Comparison of ENCODE assay signal across 10 cellular contexts in genomic region chr3:196184169-196184432, GRCh38. TPM values are rescaled to one million over a fixed set of nuclear protein-coding genes. Genes with fewer than 3 reads are reported as not detected.
DNase-seq lines count a peak whose midpoint lies in the region; ATAC-seq and TF ChIP-seq lines count a peak whose summit lies in the region.
"Not testable (repeated sequence)": the region's sequence is repeated elsewhere in the genome, so short reads cannot be mapped to it uniquely, and the experiment has no call there.
"Had no signal": no experiment of that assay in that cellular context is flagged by ENCODE, and none has a peak within 500 bp of the region (broad histone marks: within the 10 kb centered on the region; RNA-seq: fewer than 3 reads in every experiment).

No MANE protein-coding gene starts in this region.

- TF ChIP-seq POLR2A in Peyer's patch (IDR thresholded peaks at IDR 0.05), result not testable (repeated sequence)

- H3K27me3 Mint-ChIP-seq in activated CD4-positive, alpha-beta T cell treated with anti-CD3 and anti-CD28 coated beads, Interleukin-2, amount 10 ng/mL, durations not matched to agents 7 days and 5 days; activated T-cell treated with anti-CD3 and anti-CD28 coated beads, Interleukin-2, amount 50 U/mL, for 24 hours; activated naive CD8-positive, alpha-beta T cell treated with anti-CD3 and anti-CD28 coated beads, Interleukin-2, amount 10 ng/mL, durations not matched to agents 7 days and 5 days; memory B cell; stimulated activated memory B cell treated with anti-CD40 and anti-IgM and Interleukin-4, amounts not matched to agents 10 μg/mL and 1 μg/mL and 100 μg/mL, for 72 hours: not testable (repeated sequence)

- not testable (repeated sequence) for TF ChIP-seq CTCF in DND-41 (IDR thresholded peaks at IDR 0.05; ENCODE audit: borderline replicate concordance, extremely low read depth, low read length, poor library complexity, severe bottlenecking); Peyer's patch (IDR thresholded peaks at IDR 0.05)

- H2AFZ ChIP-seq in DND-41 (ENCODE audit: low read depth, low read length), result not testable (repeated sequence)

- ATAC-seq in DND-41 (ENCODE audit: insufficient read depth, low read depth); activated naive CD8-positive, alpha-beta T cell treated with anti-CD3 and anti-CD28 coated beads, Interleukin-2, amount 10 ng/mL, durations not matched to agents 7 days and 5 days (ENCODE audit: low read depth); memory B cell (ENCODE audit: low read depth); stimulated activated memory B cell treated with anti-CD40 and anti-IgM and Interleukin-4, amounts not matched to agents 10 μg/mL and 1 μg/mL and 100 μg/mL, for 72 hours: not testable (repeated sequence)

- H3K36me3 Mint-ChIP-seq in activated CD4-positive, alpha-beta T cell treated with anti-CD3 and anti-CD28 coated beads, Interleukin-2, amount 10 ng/mL, durations not matched to agents 7 days and 5 days (ENCODE audit: low read depth); activated T-cell treated with anti-CD3 and anti-CD28 coated beads, Interleukin-2, amount 50 U/mL, for 24 hours (ENCODE audit: low read depth); activated naive CD8-positive, alpha-beta T cell treated with anti-CD3 and anti-CD28 coated beads, Interleukin-2, amount 10 ng/mL, durations not matched to agents 7 days and 5 days; memory B cell; stimulated activated memory B cell treated with anti-CD40 and anti-IgM and Interleukin-4, amounts not matched to agents 10 μg/mL and 1 μg/mL and 100 μg/mL, for 72 hours: not testable (repeated sequence)

- H3K27ac ChIP-seq in DND-41 (ENCODE audit: low read length), result peak overlapping the region; percentile 88
- H3K27ac ChIP-seq in Peyer's patch, result peak overlapping the region in 3 of 4 donors; percentile 9 to 87 (median 71)

- not testable (repeated sequence) for H3K4me3 Mint-ChIP-seq in activated CD4-positive, alpha-beta T cell treated with anti-CD3 and anti-CD28 coated beads, Interleukin-2, amount 10 ng/mL, durations not matched to agents 7 days and 5 days; activated T-cell treated with anti-CD3 and anti-CD28 coated beads, Interleukin-2, amount 50 U/mL, for 24 hours; activated naive CD8-positive, alpha-beta T cell treated with anti-CD3 and anti-CD28 coated beads, Interleukin-2, amount 10 ng/mL, durations not matched to agents 7 days and 5 days; memory B cell; stimulated activated memory B cell treated with anti-CD40 and anti-IgM and Interleukin-4, amounts not matched to agents 10 μg/mL and 1 μg/mL and 100 μg/mL, for 72 hours

- POLR2A ChIA-PET in activated CD4-positive, alpha-beta T cell treated with anti-CD3 and anti-CD28 coated beads, Interleukin-2, amount 10 ng/mL, durations not matched to agents 7 days and 5 days (lab: Charles Lee); activated naive CD8-positive, alpha-beta T cell treated with anti-CD3 and anti-CD28 coated beads, Interleukin-2, amount 10 ng/mL, durations not matched to agents 7 days and 5 days (lab: Charles Lee): not testable (repeated sequence)

- not testable (repeated sequence) for H3K9me3 ChIP-seq in DND-41 (ENCODE audit: insufficient read depth, low read length, severe bottlenecking); Peyer's patch

- peak overlapping the region; percentile 53; the same call in 1 of the 2 replicates for H3K9ac ChIP-seq in DND-41 (ENCODE audit: low read depth, low read length)

- CTCF ChIA-PET in activated CD4-positive, alpha-beta T cell treated with anti-CD3 and anti-CD28 coated beads, Interleukin-2, amount 10 ng/mL, durations not matched to agents 7 days and 5 days (lab: Charles Lee), result interaction anchor here (0.6 kb wide), 1 partner anchor 65 kb away, joined by 4 read pairs; no protein-coding TSS in a partner anchor

- not testable (repeated sequence) for DNase-seq in DND-41; Peyer's patch; activated CD4-positive, alpha-beta T cell treated with anti-CD3 and anti-CD28 coated beads, Interleukin-2, amount 10 ng/mL, durations not matched to agents 7 days and 5 days; activated T-cell treated with anti-CD3 and anti-CD28 coated beads, Interleukin-2, amount 50 U/mL, for 24 hours; activated naive CD8-positive, alpha-beta T cell treated with anti-CD3 and anti-CD28 coated beads, Interleukin-2, amount 10 ng/mL, durations not matched to agents 7 days and 5 days; memory B cell (ENCODE audit: low spot score in 2 of 2)

- not testable (repeated sequence) for H4K20me1 ChIP-seq in DND-41 (ENCODE audit: insufficient read depth, low read length)

- H3K4me1 ChIP-seq in DND-41 (ENCODE audit: insufficient read depth, low read length) (peaks cover 62% of the 10 kb centered on the region), Peyer's patch (peaks cover 4 to 42% (median 16%) of the 10 kb centered on the region in 4 donors)

- not testable (repeated sequence) for H3K27me3 ChIP-seq in DND-41 (ENCODE audit: insufficient read depth, low read length, poor library complexity); Peyer's patch

- not testable (repeated sequence) for H3K4me3 ChIP-seq in DND-41 (ENCODE audit: low read depth in 1 of 2, low read length in 2 of 2); Peyer's patch

- H3K79me2 ChIP-seq in DND-41 (ENCODE audit: insufficient read depth, low read length), result not testable (repeated sequence)

- peak overlapping the region; percentile 95 for H3K27ac Mint-ChIP-seq in activated CD4-positive, alpha-beta T cell treated with anti-CD3 and anti-CD28 coated beads, Interleukin-2, amount 10 ng/mL, durations not matched to agents 7 days and 5 days
- H3K27ac Mint-ChIP-seq in activated T-cell treated with anti-CD3 and anti-CD28 coated beads, Interleukin-2, amount 50 U/mL, for 24 hours, result peak overlapping the region; percentile 94
- H3K27ac Mint-ChIP-seq in activated naive CD8-positive, alpha-beta T cell treated with anti-CD3 and anti-CD28 coated beads, Interleukin-2, amount 10 ng/mL, durations not matched to agents 7 days and 5 days, result peak overlapping the region; percentile 98
- H3K27ac Mint-ChIP-seq in memory B cell, result peak overlapping the region; percentile 68
- H3K27ac Mint-ChIP-seq in stimulated activated memory B cell treated with anti-CD40 and anti-IgM and Interleukin-4, amounts not matched to agents 10 μg/mL and 1 μg/mL and 100 μg/mL, for 72 hours, result peak overlapping the region; percentile 97

- H3K9me3 Mint-ChIP-seq in activated CD4-positive, alpha-beta T cell treated with anti-CD3 and anti-CD28 coated beads, Interleukin-2, amount 10 ng/mL, durations not matched to agents 7 days and 5 days; activated T-cell treated with anti-CD3 and anti-CD28 coated beads, Interleukin-2, amount 50 U/mL, for 24 hours; activated naive CD8-positive, alpha-beta T cell treated with anti-CD3 and anti-CD28 coated beads, Interleukin-2, amount 10 ng/mL, durations not matched to agents 7 days and 5 days; memory B cell; stimulated activated memory B cell treated with anti-CD40 and anti-IgM and Interleukin-4, amounts not matched to agents 10 μg/mL and 1 μg/mL and 100 μg/mL, for 72 hours: not testable (repeated sequence)

- not testable (repeated sequence) for H3K36me3 ChIP-seq in DND-41 (ENCODE audit: insufficient read depth, low read length); Peyer's patch

- H3K4me2 ChIP-seq in DND-41 (ENCODE audit: insufficient read depth, low read length), result not testable (repeated sequence)

- H3K4me1 Mint-ChIP-seq in activated CD4-positive, alpha-beta T cell treated with anti-CD3 and anti-CD28 coated beads, Interleukin-2, amount 10 ng/mL, durations not matched to agents 7 days and 5 days, result peaks cover 68% of the 10 kb centered on the region
- peaks cover 58% of the 10 kb centered on the region for H3K4me1 Mint-ChIP-seq in activated T-cell treated with anti-CD3 and anti-CD28 coated beads, Interleukin-2, amount 50 U/mL, for 24 hours (ENCODE audit: low read depth)
- peaks cover 54% of the 10 kb centered on the region for H3K4me1 Mint-ChIP-seq in activated naive CD8-positive, alpha-beta T cell treated with anti-CD3 and anti-CD28 coated beads, Interleukin-2, amount 10 ng/mL, durations not matched to agents 7 days and 5 days
- peaks cover 34% of the 10 kb centered on the region for H3K4me1 Mint-ChIP-seq in memory B cell
- H3K4me1 Mint-ChIP-seq in stimulated activated memory B cell treated with anti-CD40 and anti-IgM and Interleukin-4, amounts not matched to agents 10 μg/mL and 1 μg/mL and 100 μg/mL, for 72 hours, result peaks cover 53% of the 10 kb centered on the region

RNA-seq across cellular contexts. Expression of gene ZDHHC19, which starts 27.1 kb away (rescaled TPM):
- not detected for total RNA-seq in Peyer's patch
- not detected for total RNA-seq in activated CD4-positive, alpha-beta T cell treated with anti-CD3 and anti-CD28 coated beads, Interleukin-2, amount 10 ng/mL, durations not matched to agents 7 days and 5 days
- not detected for total RNA-seq in activated naive CD8-positive, alpha-beta T cell treated with anti-CD3 and anti-CD28 coated beads, Interleukin-2, amount 10 ng/mL, durations not matched to agents 7 days and 5 days
- total RNA-seq: A172; CD4-positive, alpha-beta T cell; H7 had no signal

RNA-seq across cellular contexts. Expression of gene SLC51A, which starts 32.2 kb away (rescaled TPM):
- total RNA-seq in Peyer's patch, result 100 to 1,000 TPM in 3 of 4 donors, 10 to 100 TPM in 1; 25.6 to 284 (median 204) TPM
- total RNA-seq in activated CD4-positive, alpha-beta T cell treated with anti-CD3 and anti-CD28 coated beads, Interleukin-2, amount 10 ng/mL, durations not matched to agents 7 days and 5 days, result not detected
- not detected for total RNA-seq in activated naive CD8-positive, alpha-beta T cell treated with anti-CD3 and anti-CD28 coated beads, Interleukin-2, amount 10 ng/mL, durations not matched to agents 7 days and 5 days
- total RNA-seq: A172; CD4-positive, alpha-beta T cell had no signal

Comparison
In these comparisons a context has a peak if more than half of its experiments do, and no peak if none do; other contexts are left out.
1. RNA of gene SLC51A, which starts 32.2 kb away (total RNA-seq): 25.6 to 284 TPM in Peyer's patch; not detected in activated CD4-positive, alpha-beta T cell treated with anti-CD3 and anti-CD28 coated beads, Interleukin-2, amount 10 ng/mL, durations not matched to agents 7 days and 5 days and not detected in activated naive CD8-positive, alpha-beta T cell treated with anti-CD3 and anti-CD28 coated beads, Interleukin-2, amount 10 ng/mL, durations not matched to agents 7 days and 5 days; every median in the first group is over 10 times any median in the second.
2. Peak in every context shown above with its lines, with median percentiles within 50 percentile points of each other: H3K27ac Mint-ChIP-seq.